9 cellular contexts compared by ENCODE assay signal in genomic region chr9:7974335-7975005, GRCh38.
DNase-seq lines count a peak whose midpoint lies in the region; ATAC-seq, FAIRE-seq and TF ChIP-seq lines count a peak whose summit lies in the region.
"Had no signal": no experiment of that assay in that cellular context is flagged by ENCODE, and none has a peak within 500 bp of the region (broad histone marks: within the 10 kb centered on the region; RNA-seq: fewer than 3 reads in every experiment).

No MANE protein-coding gene starts in this region.

- POLR2A ChIA-PET in Caco-2 (lab: Charles Lee): no interaction called here

- ATAC-seq in GM21723 (IDR thresholded peaks at IDR 0.05; ENCODE audit: unreplicated experiment): peak; percentile 20
- ATAC-seq in left colon: peak; percentile 21
- ATAC-seq in GM23338: no peak

- H3K27ac Mint-ChIP-seq in GM23338: no peak overlapping the region
- no peak overlapping the region for H3K27ac Mint-ChIP-seq in Caco-2 (ENCODE audit: unreplicated experiment)

- no peak overlapping the region for H3K4me2 ChIP-seq in GM23338

- intact Hi-C loops in left colon (cut with DNase I, micrococcal nuclease) (no loop called here), Caco-2 (cut with micrococcal nuclease; ENCODE audit: unreplicated experiment) (no loop called here)

- peak; percentile 68 for FAIRE-seq in GM12891 (lab: Jason Lieb, UNC)

- 0 out of 2 replicates have a peak, but pooled peaks cover 3% of the 10 kb centered on the region for H3K9me2 ChIP-seq in GM23338 (ENCODE audit: insufficient read depth)

- H3F3A ChIP-seq in GM23338 (replicated peaks; ENCODE audit: low read depth): no peaks in the 10 kb centered on the region

- DNase-seq in GM12891 (ENCODE audit: insufficient read length, low spot score): no peak
- DNase-seq in NCI-H69 (lab: John Stamatoyannopoulos, UW): peak; percentile 91
- no peak for DNase-seq in left colon
- DNase-seq in cerebellum (ENCODE audit: low spot score): no peak
- no peak for DNase-seq in GM23338 (ENCODE audit: low spot score)
- no peak for DNase-seq in Caco-2
- DNase-seq in COLO829 (ENCODE audit: low spot score): no peak
- DNase-seq: NCI-H446 treated with DMSO at 0.1 percent for 48 hours had no signal

- H3K9me3 ChIP-seq in Caco-2: no peaks in the 10 kb centered on the region

- no peak overlapping the region for H3K4me3 Mint-ChIP-seq in GM23338
- no peak overlapping the region for H3K4me3 Mint-ChIP-seq in Caco-2 (ENCODE audit: unreplicated experiment)

- no peaks in the 10 kb centered on the region for H3K4me1 ChIP-seq in GM23338 (ENCODE audit: insufficient read depth)
- peaks cover 45% of the 10 kb centered on the region for H3K4me1 ChIP-seq in Caco-2

- BruUV-seq in Caco-2 (replicated peaks; lab: Mats Ljungman, UMichigan): no TSS peak

- CTCF ChIA-PET in Caco-2 (lab: Charles Lee): no interaction called here

- TF ChIP-seq POLR2A in GM12891 (IDR thresholded peaks at IDR 0.05; ENCODE audit: low read depth, low read length): no peak

- no peaks in the 10 kb centered on the region for H3K4me1 Mint-ChIP-seq in GM23338
- peaks cover 21% of the 10 kb centered on the region for H3K4me1 Mint-ChIP-seq in Caco-2 (ENCODE audit: low read depth, unreplicated experiment)

- no peaks in the 10 kb centered on the region for H3K79me2 ChIP-seq in GM23338 (replicated peaks; ENCODE audit: insufficient read depth)

- H3K27me3 ChIP-seq in GM23338 (ENCODE audit: insufficient read depth) (no peaks in the 10 kb centered on the region), Caco-2 (replicated peaks; ENCODE audit: control insufficient read depth, insufficient read depth, low read length) (no peaks in the 10 kb centered on the region)

- no peaks in the 10 kb centered on the region for H3K9me3 Mint-ChIP-seq in GM23338
- no peaks in the 10 kb centered on the region for H3K9me3 Mint-ChIP-seq in Caco-2 (ENCODE audit: unreplicated experiment)

- H3K36me3 ChIP-seq in GM23338 (ENCODE audit: insufficient read depth) (no peaks in the 10 kb centered on the region), Caco-2 (ENCODE audit: control insufficient read depth, insufficient read depth, low read length) (no peaks in the 10 kb centered on the region)

- no peak overlapping the region for H3K4me3 ChIP-seq in GM23338
- H3K4me3 ChIP-seq in Caco-2 (ENCODE audit: low read depth, low read length): no peak overlapping the region

- no peak overlapping the region for H2AFZ ChIP-seq in GM23338

- H4K20me1 ChIP-seq in GM23338 (replicated peaks; ENCODE audit: insufficient read depth): no peaks in the 10 kb centered on the region

- TF ChIP-seq CTCF in GM23338 (conservative IDR thresholded peaks at IDR 0.05; ENCODE audit: low read depth in 2 of 2) (no peak), Caco-2 (IDR thresholded peaks at IDR 0.05; ENCODE audit: insufficient read depth in 1 of 2, low read depth in 1 of 2, low read length in 1 of 2, severe bottlenecking in 1 of 2, unreplicated experiment in 1 of 2) (no peak)

- H3K27me3 Mint-ChIP-seq in GM23338 (ENCODE audit: insufficient read depth, low read depth, poor library complexity) (no peaks in the 10 kb centered on the region), Caco-2 (ENCODE audit: insufficient read depth, unreplicated experiment) (no peaks in the 10 kb centered on the region)

- no peaks in the 10 kb centered on the region for H3K36me3 Mint-ChIP-seq in GM23338 (ENCODE audit: low read depth)
- H3K36me3 Mint-ChIP-seq in Caco-2 (ENCODE audit: insufficient read depth, unreplicated experiment): no peaks in the 10 kb centered on the region

- no peak overlapping the region for H3K27ac ChIP-seq in GM23338 (ENCODE audit: low read depth)

TF ChIP-seq in GM12891, 5 proteins besides CTCF, POLR2A, EP300 and RAD21:
- TF ChIP-seq TAF1 (IDR thresholded peaks at IDR 0.05; ENCODE audit: low read depth, low read length) (no peak), POU2F2 (IDR thresholded peaks at IDR 0.05; ENCODE audit: low read depth, low read length) (no peak), SPI1 (IDR thresholded peaks at IDR 0.05; ENCODE audit: low read depth, low read length) (peak; percentile 63), PAX5 (IDR thresholded peaks at IDR 0.05; ENCODE audit: insufficient read depth, low read length, severe bottlenecking) (no peak), POLR2AphosphoS5 (IDR thresholded peaks at IDR 0.05; ENCODE audit: low read depth, low read length) (no peak)

TF ChIP-seq in GM23338, 12 proteins besides CTCF, POLR2A, EP300 and RAD21 (continues in another document):
- TF ChIP-seq POLR2AphosphoS5 (IDR thresholded peaks at IDR 0.05; ENCODE audit: low read depth): no peak
- TF ChIP-seq, protein P1, sequence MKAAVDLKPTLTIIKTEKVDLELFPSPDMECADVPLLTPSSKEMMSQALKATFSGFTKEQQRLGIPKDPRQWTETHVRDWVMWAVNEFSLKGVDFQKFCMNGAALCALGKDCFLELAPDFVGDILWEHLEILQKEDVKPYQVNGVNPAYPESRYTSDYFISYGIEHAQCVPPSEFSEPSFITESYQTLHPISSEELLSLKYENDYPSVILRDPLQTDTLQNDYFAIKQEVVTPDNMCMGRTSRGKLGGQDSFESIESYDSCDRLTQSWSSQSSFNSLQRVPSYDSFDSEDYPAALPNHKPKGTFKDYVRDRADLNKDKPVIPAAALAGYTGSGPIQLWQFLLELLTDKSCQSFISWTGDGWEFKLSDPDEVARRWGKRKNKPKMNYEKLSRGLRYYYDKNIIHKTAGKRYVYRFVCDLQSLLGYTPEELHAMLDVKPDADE (IDR thresholded peaks at IDR 0.05): no peak
- TF ChIP-seq EZH2phosphoT487 (IDR thresholded peaks at IDR 0.05; ENCODE audit: unreplicated experiment): no peak
- no peak for TF ChIP-seq ZNF114 (CRISPR knock-in tag; IDR thresholded peaks at IDR 0.05)
- no peak for TF ChIP-seq ZNF331 (CRISPR knock-in tag; IDR thresholded peaks at IDR 0.05; ENCODE audit: low read depth)
- no peak for TF ChIP-seq EZH2 (IDR thresholded peaks at IDR 0.05; ENCODE audit: low read depth, unreplicated experiment)
- no peak for TF ChIP-seq JUNB (IDR thresholded peaks at IDR 0.05; ENCODE audit: unreplicated experiment)
- TF ChIP-seq, protein P2, sequence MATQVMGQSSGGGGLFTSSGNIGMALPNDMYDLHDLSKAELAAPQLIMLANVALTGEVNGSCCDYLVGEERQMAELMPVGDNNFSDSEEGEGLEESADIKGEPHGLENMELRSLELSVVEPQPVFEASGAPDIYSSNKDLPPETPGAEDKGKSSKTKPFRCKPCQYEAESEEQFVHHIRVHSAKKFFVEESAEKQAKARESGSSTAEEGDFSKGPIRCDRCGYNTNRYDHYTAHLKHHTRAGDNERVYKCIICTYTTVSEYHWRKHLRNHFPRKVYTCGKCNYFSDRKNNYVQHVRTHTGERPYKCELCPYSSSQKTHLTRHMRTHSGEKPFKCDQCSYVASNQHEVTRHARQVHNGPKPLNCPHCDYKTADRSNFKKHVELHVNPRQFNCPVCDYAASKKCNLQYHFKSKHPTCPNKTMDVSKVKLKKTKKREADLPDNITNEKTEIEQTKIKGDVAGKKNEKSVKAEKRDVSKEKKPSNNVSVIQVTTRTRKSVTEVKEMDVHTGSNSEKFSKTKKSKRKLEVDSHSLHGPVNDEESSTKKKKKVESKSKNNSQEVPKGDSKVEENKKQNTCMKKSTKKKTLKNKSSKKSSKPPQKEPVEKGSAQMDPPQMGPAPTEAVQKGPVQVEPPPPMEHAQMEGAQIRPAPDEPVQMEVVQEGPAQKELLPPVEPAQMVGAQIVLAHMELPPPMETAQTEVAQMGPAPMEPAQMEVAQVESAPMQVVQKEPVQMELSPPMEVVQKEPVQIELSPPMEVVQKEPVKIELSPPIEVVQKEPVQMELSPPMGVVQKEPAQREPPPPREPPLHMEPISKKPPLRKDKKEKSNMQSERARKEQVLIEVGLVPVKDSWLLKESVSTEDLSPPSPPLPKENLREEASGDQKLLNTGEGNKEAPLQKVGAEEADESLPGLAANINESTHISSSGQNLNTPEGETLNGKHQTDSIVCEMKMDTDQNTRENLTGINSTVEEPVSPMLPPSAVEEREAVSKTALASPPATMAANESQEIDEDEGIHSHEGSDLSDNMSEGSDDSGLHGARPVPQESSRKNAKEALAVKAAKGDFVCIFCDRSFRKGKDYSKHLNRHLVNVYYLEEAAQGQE (IDR thresholded peaks at IDR 0.05; ENCODE audit: unreplicated experiment): no peak
- TF ChIP-seq STAT1 (IDR thresholded peaks at IDR 0.05; ENCODE audit: unreplicated experiment): no peak
- TF ChIP-seq NANOG (IDR thresholded peaks at IDR 0.05; ENCODE audit: borderline replicate concordance): no peak
